Comparison of ENCODE assay signal across 1 cellular context in the genomic region with DNA sequence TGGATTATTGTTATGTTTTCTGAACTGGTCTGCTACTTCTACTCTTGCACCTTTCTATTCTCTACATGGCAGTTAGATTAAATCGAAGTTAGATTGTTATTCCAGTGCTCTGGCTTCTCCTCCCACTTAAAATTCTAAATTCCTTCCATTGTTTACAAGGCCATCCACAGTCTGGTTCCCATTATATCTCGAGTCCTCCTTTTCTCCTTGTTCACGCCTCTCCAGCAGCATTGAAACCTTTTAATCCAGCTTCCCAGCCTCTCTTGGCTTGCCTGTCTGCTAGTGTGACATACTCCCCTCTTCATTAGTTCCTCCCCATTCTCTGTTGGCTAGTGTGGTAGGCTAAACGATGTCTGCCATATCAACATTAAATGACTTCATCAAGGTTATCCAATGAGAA.
TF ChIP-seq lines count a peak whose summit lies in the region.

No MANE protein-coding gene starts in this region.

TF ChIP-seq in GM23338, 12 proteins besides CTCF, POLR2A, EP300 and RAD21 (continued from another document):
- no peak for TF ChIP-seq ZNF331 (CRISPR knock-in tag; IDR thresholded peaks at IDR 0.05; ENCODE audit: low read depth)
- no peak for TF ChIP-seq POLR2AphosphoS5 (IDR thresholded peaks at IDR 0.05; ENCODE audit: low read depth)
